In genomic region chr11:122709042-122709760, GRCh38 we compare ENCODE assay signal across 14 cellular contexts. TPM values are rescaled to one million over a fixed set of nuclear protein-coding genes. Genes with fewer than 3 reads are reported as not detected.
DNase-seq lines count a peak whose midpoint lies in the region; ATAC-seq and TF ChIP-seq lines count a peak whose summit lies in the region.
"Had no signal": no experiment of that assay in that cellular context is flagged by ENCODE, and none has a peak within 500 bp of the region (broad histone marks: within the 10 kb centered on the region; RNA-seq: fewer than 3 reads in every experiment).

No MANE protein-coding gene starts in this region.

- CTCF ChIA-PET in naive thymus-derived CD4-positive, alpha-beta T cell (lab: Charles Lee) = no interaction called here

- no peak for TF ChIP-seq POLR2A in tibial nerve (IDR thresholded peaks at IDR 0.05)

- H3K4me1 ChIP-seq in naive thymus-derived CD4-positive, alpha-beta T cell (ENCODE audit: control insufficient read depth in 2 of 2, insufficient read depth in 2 of 2, low read length in 2 of 2) = no peaks in the 10 kb centered on the region
- H3K4me1 ChIP-seq in ascending aorta (no peaks in the 10 kb centered on the region), tibial nerve (no peaks in the 10 kb centered on the region)
- H3K4me1 ChIP-seq: tibial artery had no signal

- TF ChIP-seq CTCF in CD14-positive monocyte (IDR thresholded peaks at IDR 0.05) (no peak), choroid plexus epithelial cell (conservative IDR thresholded peaks at IDR 0.05; ENCODE audit: low read depth, low read length) (no peak), ascending aorta (IDR thresholded peaks at IDR 0.05) (no peak), tibial nerve (IDR thresholded peaks at IDR 0.05) (no peak)

- WGBS in tibial nerve, 2 donors = 71 to 73% methylated on average over 7 of the region's 7 CpGs

- no peak for TF ChIP-seq EP300 in tibial nerve (IDR thresholded peaks at IDR 0.05)

- H3K9me3 Mint-ChIP-seq in CD14-positive monocyte = peaks cover 0 to 6% (median 1%) of the 10 kb centered on the region in 7 donors
- H3K9me3 Mint-ChIP-seq in naive thymus-derived CD4-positive, alpha-beta T cell = peaks cover 0 to 1% (median 0%) of the 10 kb centered on the region in 11 donors

- ATAC-seq in naive thymus-derived CD4-positive, alpha-beta T cell = peak; percentile 67
- ATAC-seq in GM21447 (IDR thresholded peaks at IDR 0.05; ENCODE audit: unreplicated experiment) = no peak

- H3K27me3 Mint-ChIP-seq in CD14-positive monocyte (ENCODE audit: low read depth in 3 of 3) = peaks cover 0 to 3% (median 0%) of the 10 kb centered on the region in 3 donors
- H3K27me3 Mint-ChIP-seq in naive thymus-derived CD4-positive, alpha-beta T cell = peaks cover 0 to 7% (median 0%) of the 10 kb centered on the region in 5 donors

- peaks cover 10 to 19% of the 10 kb centered on the region in 2 donors for H3K36me3 Mint-ChIP-seq in CD14-positive monocyte
- H3K36me3 Mint-ChIP-seq in naive thymus-derived CD4-positive, alpha-beta T cell = peaks cover 0 to 35% (median 9%) of the 10 kb centered on the region in 5 donors

- H3K36me3 ChIP-seq in naive thymus-derived CD4-positive, alpha-beta T cell (ENCODE audit: control insufficient read depth in 2 of 3, insufficient read depth in 3 of 3, low read length in 3 of 3) = no peaks in the 10 kb centered on the region
- H3K36me3 ChIP-seq in ascending aorta = no peaks in the 10 kb centered on the region
- H3K36me3 ChIP-seq in tibial nerve = no peaks in the 10 kb centered on the region
- H3K36me3 ChIP-seq: Peyer's patch, tibial artery had no signal

- DNase-seq in CD14-positive monocyte (ENCODE audit: low spot score) (peak; percentile 86), MV-4-11 (lab: John Stamatoyannopoulos, UW) (peak; percentile 33), choroid plexus epithelial cell (ENCODE audit: low read depth) (peak; percentile 71), ascending aorta (ENCODE audit: low spot score in 2 of 2) (no peak), NCI-H2171 (lab: John Stamatoyannopoulos, UW) (no peak), tibial nerve (ENCODE audit: low spot score in 2 of 2) (no peak)
- no peak for DNase-seq in naive thymus-derived CD4-positive, alpha-beta T cell
- DNase-seq: activated T-cell treated with anti-CD3 and anti-CD28 coated beads, Interleukin-2, amount 50 U/mL, for 48 hours; central memory CD4-positive, alpha-beta T cell; glutamatergic neuron; KG1; Peyer's patch; tibial artery had no signal

- peak overlapping the region; percentile 66 to 98 (median 83) for H3K27ac Mint-ChIP-seq in CD14-positive monocyte
- H3K27ac Mint-ChIP-seq in naive thymus-derived CD4-positive, alpha-beta T cell = peak overlapping the region in 4 of 9 donors; percentile 9 to 82 (median 22)

- H3K4me1 Mint-ChIP-seq in CD14-positive monocyte = peaks cover 61% of the 10 kb centered on the region
- peaks cover 6 to 64% (median 53%) of the 10 kb centered on the region in 7 donors for H3K4me1 Mint-ChIP-seq in naive thymus-derived CD4-positive, alpha-beta T cell

- H3K4me3 ChIP-seq in choroid plexus epithelial cell (ENCODE audit: low read depth, low read length) (no peak overlapping the region), ascending aorta (no peak overlapping the region), tibial nerve (no peak overlapping the region)
- no peak overlapping the region for H3K4me3 ChIP-seq in naive thymus-derived CD4-positive, alpha-beta T cell (ENCODE audit: low read length)
- H3K4me3 ChIP-seq: Peyer's patch, tibial artery had no signal

- no peak overlapping the region for H3K4me3 Mint-ChIP-seq in CD14-positive monocyte
- no peak overlapping the region for H3K4me3 Mint-ChIP-seq in naive thymus-derived CD4-positive, alpha-beta T cell

- no peaks in the 10 kb centered on the region for H3K27me3 ChIP-seq in naive thymus-derived CD4-positive, alpha-beta T cell (ENCODE audit: control insufficient read depth in 2 of 2, insufficient read depth in 2 of 2, low read length in 2 of 2)
- H3K27me3 ChIP-seq in ascending aorta = no peaks in the 10 kb centered on the region
- no peaks in the 10 kb centered on the region for H3K27me3 ChIP-seq in tibial nerve
- H3K27me3 ChIP-seq: Peyer's patch, tibial artery had no signal

- no peaks in the 10 kb centered on the region for H3K9me3 ChIP-seq in naive thymus-derived CD4-positive, alpha-beta T cell (ENCODE audit: control insufficient read depth in 2 of 3, low read length in 3 of 3)
- H3K9me3 ChIP-seq in ascending aorta (no peaks in the 10 kb centered on the region), tibial nerve (no peaks in the 10 kb centered on the region)
- H3K9me3 ChIP-seq: Peyer's patch, tibial artery had no signal

- intact Hi-C loops in CD14-positive monocyte (cut with micrococcal nuclease) = no loop called here
- intact Hi-C loops in naive thymus-derived CD4-positive, alpha-beta T cell (cut with micrococcal nuclease) = no loop called here
- intact Hi-C loops in ascending aorta (cut with DNase I) = no loop called here

- no peak overlapping the region for H3K27ac ChIP-seq in naive thymus-derived CD4-positive, alpha-beta T cell (ENCODE audit: low read depth, low read length)
- H3K27ac ChIP-seq in ascending aorta (no peak overlapping the region), tibial nerve (no peak overlapping the region)
- H3K27ac ChIP-seq: Peyer's patch, tibial artery had no signal

- POLR2A ChIA-PET in naive thymus-derived CD4-positive, alpha-beta T cell (lab: Charles Lee) = interaction anchor here (1.0 to 1.8 kb wide), 2 partner anchors 11 to 14 kb away, joined by 3 to 7 read pairs; no protein-coding TSS in a partner anchor

RNA-seq across cellular contexts. Expression of gene UBASH3B, which starts 53.7 kb away (rescaled TPM):
- 1 to 10 TPM; 3.3 to 7.1 TPM for polyA plus RNA-seq in CD14-positive monocyte
- total RNA-seq in naive thymus-derived CD4-positive, alpha-beta T cell = 10 to 100 TPM; 10.4 to 49.8 (median 43.2) TPM
- 10 to 100 TPM; 10.3 to 18.7 TPM for polyA plus RNA-seq in naive thymus-derived CD4-positive, alpha-beta T cell
- total RNA-seq in ascending aorta (8.5 TPM), tibial nerve (1 to 10 TPM in 3 of 4 donors, under 1 TPM in 1; 0.66 to 5.1 (median 1.8) TPM)

Comparison
In these comparisons a context has a peak if more than half of its experiments do, and no peak if none do; other contexts are left out.
1. DNase-seq: peak in CD14-positive monocyte (single experiment), MV-4-11 (single experiment) and choroid plexus epithelial cell (single experiment); none in naive thymus-derived CD4-positive, alpha-beta T cell (0 of 9), ascending aorta (0 of 2), NCI-H2171 (single experiment) and tibial nerve (0 of 2).